In the genomic region with DNA sequence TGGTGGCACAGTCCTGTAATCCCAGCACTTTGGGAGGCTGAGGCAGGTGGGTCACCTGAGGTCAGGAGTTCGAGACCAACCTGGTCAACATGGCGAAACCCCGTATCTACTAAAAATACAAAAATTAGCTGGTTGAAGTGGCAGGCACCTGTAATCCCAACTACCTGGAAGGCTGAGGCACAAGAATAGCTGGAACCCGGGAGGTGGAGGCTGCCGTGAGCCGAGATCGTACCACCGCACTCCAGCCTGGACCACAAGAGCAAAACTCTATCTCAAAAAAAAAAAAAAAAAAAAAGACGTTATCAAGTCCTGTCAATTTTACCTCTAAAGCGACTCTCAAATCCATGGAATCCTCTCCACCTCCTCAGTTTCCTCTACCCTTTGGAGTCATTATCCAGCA, we compare ENCODE assay signal across 5 cellular contexts. TPM values are rescaled to one million over a fixed set of nuclear protein-coding genes. Genes with fewer than 3 reads are reported as not detected.
"Had no signal": no experiment of that assay in that cellular context is flagged by ENCODE, and none has a peak within 500 bp of the region (broad histone marks: within the 10 kb centered on the region; RNA-seq: fewer than 3 reads in every experiment).

No MANE protein-coding gene starts in this region.

RNA-seq across cellular contexts. Expression of gene SCUBE1, which starts 12.5 kb away (rescaled TPM):
- total RNA-seq: IMR-90 had no signal

RNA-seq across cellular contexts. Expression of gene MPPED1, which starts 56.1 kb away (rescaled TPM):
- total RNA-seq: HepG2, HT-29, HT1080, IMR-90, K562 had no signal
